Comparison of ENCODE assay signal across 23 cellular contexts in the genomic region with DNA sequence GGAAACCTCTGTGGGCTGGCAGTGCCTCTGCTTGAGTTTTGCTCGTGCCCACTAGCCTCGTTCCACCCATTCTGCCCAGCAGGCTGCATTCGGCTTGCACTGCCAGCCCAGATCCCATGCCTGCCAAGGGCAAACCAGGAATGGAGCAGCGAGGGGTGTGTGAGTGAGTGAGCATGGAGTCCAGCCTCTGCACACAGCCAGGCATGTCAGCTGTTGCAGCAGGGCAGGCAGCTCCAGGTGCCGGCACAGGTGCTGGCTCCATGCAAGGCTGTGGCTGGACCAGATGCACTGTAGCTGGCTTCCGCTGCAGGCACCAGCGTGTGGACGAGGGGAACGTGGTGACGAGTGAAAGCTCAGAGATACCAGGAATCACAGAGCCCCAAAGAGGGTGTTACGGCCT.
"Had no signal": no experiment of that assay in that cellular context is flagged by ENCODE, and none has a peak within 500 bp of the region (broad histone marks: within the 10 kb centered on the region; RNA-seq: fewer than 3 reads in every experiment).

No MANE protein-coding gene starts in this region.

- H3K27ac Mint-ChIP-seq: activated T-helper 2 cell treated with anti-CD3 and anti-CD28 coated beads, Interferon-gamma antibody, Interleukin-2, Interleukin-4, amounts not matched to agents 10 μg/mL and 5 μg/mL and 100 μg/mL, durations not matched to agents 14 hours and 24 hours and 36 hours; progenitor cell of endocrine pancreas; stimulated activated naive B cell treated with anti-CD40 and anti-IgM and Interleukin-4, amounts not matched to agents 10 μg/mL and 1 μg/mL and 100 μg/mL, for 72 hours; type B pancreatic cell had no signal

- H3K4me2 ChIP-seq: smooth muscle cell had no signal

- H3K27me3 ChIP-seq: ascending aorta, cardiac muscle cell, gastroesophageal sphincter, SJCRH30, suprapubic skin had no signal

- H3K9me3 ChIP-seq: ascending aorta, gastroesophageal sphincter, SJCRH30, suprapubic skin had no signal

- H3K4me1 ChIP-seq: ascending aorta, gastroesophageal sphincter, suprapubic skin had no signal

- H3K27me3 Mint-ChIP-seq: naive thymus-derived CD4-positive, alpha-beta T cell; progenitor cell of endocrine pancreas; stimulated activated naive B cell treated with anti-CD40 and anti-IgM and Interleukin-4, amounts not matched to agents 10 μg/mL and 1 μg/mL and 100 μg/mL, for 72 hours; type B pancreatic cell had no signal

- H3K27ac ChIP-seq: ascending aorta, cardiac muscle cell, epithelial cell of prostate, gastroesophageal sphincter, SJCRH30, suprapubic skin, WERI-Rb-1 had no signal

- H3K9me3 Mint-ChIP-seq: activated T-helper 2 cell treated with anti-CD3 and anti-CD28 coated beads, Interferon-gamma antibody, Interleukin-2, Interleukin-4, amounts not matched to agents 10 μg/mL and 5 μg/mL and 100 μg/mL, durations not matched to agents 14 hours and 24 hours and 36 hours; naive thymus-derived CD4-positive, alpha-beta T cell; stimulated activated naive B cell treated with anti-CD40 and anti-IgM and Interleukin-4, amounts not matched to agents 10 μg/mL and 1 μg/mL and 100 μg/mL, for 72 hours; type B pancreatic cell had no signal

- ATAC-seq: gastroesophageal sphincter; naive thymus-derived CD4-positive, alpha-beta T cell had no signal

- H3K4me3 ChIP-seq: ascending aorta, cardiac muscle cell, gastroesophageal sphincter, SJCRH30, smooth muscle cell, suprapubic skin had no signal

- H3K36me3 ChIP-seq: ascending aorta, cardiac muscle cell, SJCRH30, suprapubic skin, WERI-Rb-1 had no signal

- H3K36me3 Mint-ChIP-seq: naive thymus-derived CD4-positive, alpha-beta T cell; stimulated activated naive B cell treated with anti-CD40 and anti-IgM and Interleukin-4, amounts not matched to agents 10 μg/mL and 1 μg/mL and 100 μg/mL, for 72 hours; type B pancreatic cell had no signal

- DNase-seq: activated CD4-positive, alpha-beta T cell treated with anti-CD3 and anti-CD28 coated beads for 48 hours; activated naive CD4-positive, alpha-beta T cell treated with anti-CD3 and anti-CD28 coated beads, Interleukin-2, amount 50 U/mL, for 16 hours; activated T-cell treated with anti-CD3 and anti-CD28 coated beads for 4 hours; cortex of kidney; effector memory CD4-positive, alpha-beta T cell; midbrain; naive thymus-derived CD4-positive, alpha-beta T cell; occipital lobe; right cardiac atrium; SJCRH30; stimulated activated CD4-positive, alpha-beta T cell treated with anti-CD3 and anti-CD28 coated beads, Interleukin-1b, Interleukin-23, amount 100 ng/mL, for 48 hours; stimulated activated naive B cell treated with anti-CD40 and anti-IgM and Interleukin-4, amounts not matched to agents 10 μg/mL and 1 μg/mL and 100 μg/mL, for 72 hours; T1000; WERI-Rb-1 had no signal

- H3K4me3 Mint-ChIP-seq: type B pancreatic cell had no signal
